8 cellular contexts compared by ENCODE assay signal in the genomic region with DNA sequence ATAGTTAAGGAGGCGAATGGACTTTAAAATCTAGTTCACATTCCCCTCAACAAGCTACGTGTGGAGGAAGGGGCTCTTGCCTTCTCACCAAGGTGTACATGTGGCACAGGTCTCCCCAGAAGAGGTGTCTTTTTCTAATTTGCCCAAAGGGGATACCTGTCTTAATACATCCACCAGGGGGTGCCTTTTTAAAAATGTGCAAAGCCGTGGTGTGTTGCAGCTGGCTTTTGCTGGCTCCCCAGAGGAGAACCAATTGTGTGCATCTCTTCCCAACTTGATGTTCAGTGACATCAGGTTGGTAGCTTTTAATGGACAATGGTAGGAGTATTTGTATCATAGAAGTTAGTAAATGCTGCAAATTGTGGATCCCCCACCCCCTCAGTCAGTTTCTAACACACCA. TPM values are rescaled to one million over a fixed set of nuclear protein-coding genes. Genes with fewer than 3 reads are reported as not detected.
DNase-seq lines count a peak whose midpoint lies in the region; ATAC-seq and TF ChIP-seq lines count a peak whose summit lies in the region.

No MANE protein-coding gene starts in this region.

- TF ChIP-seq CTCF in CD8-positive, alpha-beta T cell (IDR thresholded peaks at IDR 0.05): peak; percentile 64
- TF ChIP-seq CTCF in Loucy (conservative IDR thresholded peaks at IDR 0.05; ENCODE audit: low read length) (peak; percentile 57), uterus (IDR thresholded peaks at IDR 0.05) (peak in 3 of 4 experiments; percentile 17 to 28 (median 22))

- no peak overlapping the region for H3K4me3 Mint-ChIP-seq in CD8-positive, alpha-beta T cell
- peak overlapping the region; percentile 6 to 80 for H3K4me3 Mint-ChIP-seq in activated T-cell treated with anti-CD3 and anti-CD28 coated beads, Interleukin-2, amount 50 U/mL, for 72 hours
- no peak overlapping the region for H3K4me3 Mint-ChIP-seq in immature natural killer cell

- POLR2A ChIA-PET in CD8-positive, alpha-beta T cell (lab: Charles Lee): interaction anchor here (0.6 to 1.8 kb wide), 8 partner anchors 51 to 155 kb away, joined by 3 to 8 read pairs (median 4); no protein-coding TSS in a partner anchor

- H3K79me2 ChIP-seq in Loucy (ENCODE audit: insufficient read depth, low read length): no peaks in the 10 kb centered on the region

- no peak for TF ChIP-seq POLR2A in uterus (IDR thresholded peaks at IDR 0.05)

- H3K9me2 ChIP-seq in Loucy (replicated peaks; ENCODE audit: low read depth, low read length): no peaks in the 10 kb centered on the region

- CTCF ChIA-PET in CD8-positive, alpha-beta T cell (lab: Charles Lee): interaction anchor here (0.5 to 5.4 kb wide), 39 partner anchors 9 to 1010 kb away, joined by 3 to 54 read pairs (median 4); a partner anchor contains a TSS

- peaks cover 55% of the 10 kb centered on the region for H3K36me3 Mint-ChIP-seq in CD8-positive, alpha-beta T cell
- peaks cover 30 to 49% of the 10 kb centered on the region in 2 donors for H3K36me3 Mint-ChIP-seq in activated T-cell treated with anti-CD3 and anti-CD28 coated beads, Interleukin-2, amount 50 U/mL, for 72 hours (ENCODE audit: insufficient read depth in 2 of 2)
- H3K36me3 Mint-ChIP-seq in immature natural killer cell: peaks cover 21 to 50% (median 37%) of the 10 kb centered on the region in 3 donors

- H3K27me3 Mint-ChIP-seq in CD8-positive, alpha-beta T cell (ENCODE audit: low read depth): no peaks in the 10 kb centered on the region
- no peaks in the 10 kb centered on the region for H3K27me3 Mint-ChIP-seq in activated T-cell treated with anti-CD3 and anti-CD28 coated beads, Interleukin-2, amount 50 U/mL, for 72 hours (ENCODE audit: low read depth)
- peaks cover 0 to 1% (median 0%) of the 10 kb centered on the region in 3 donors for H3K27me3 Mint-ChIP-seq in immature natural killer cell (ENCODE audit: low read depth in 3 of 3)

- H2AFZ ChIP-seq in Loucy (ENCODE audit: low read length): no peak overlapping the region

- H3K27ac ChIP-seq in CD8-positive, alpha-beta T cell (ENCODE audit: low read depth, low read length): no peak overlapping the region
- no peak overlapping the region for H3K27ac ChIP-seq in uterus

- H3K27ac Mint-ChIP-seq in CD8-positive, alpha-beta T cell: peak overlapping the region; percentile 50
- H3K27ac Mint-ChIP-seq in activated T-cell treated with anti-CD3 and anti-CD28 coated beads, Interleukin-2, amount 50 U/mL, for 72 hours: peak overlapping the region; percentile 92
- peak overlapping the region in 3 of 6 donors; percentile 41 to 64 (median 57) for H3K27ac Mint-ChIP-seq in immature natural killer cell

- H3K9me3 ChIP-seq in CD8-positive, alpha-beta T cell (ENCODE audit: low read length): peaks cover 25% of the 10 kb centered on the region
- H3K9me3 ChIP-seq in Loucy (ENCODE audit: insufficient read depth, low read depth, low read length) (peaks cover 5% of the 10 kb centered on the region; the same call in 1 of the 2 replicates), uterus (peaks cover 0 to 14% of the 10 kb centered on the region in 2 donors)

- peaks cover 5% of the 10 kb centered on the region for H3K4me1 Mint-ChIP-seq in CD8-positive, alpha-beta T cell (ENCODE audit: low read depth)
- peaks cover 18% of the 10 kb centered on the region for H3K4me1 Mint-ChIP-seq in activated T-cell treated with anti-CD3 and anti-CD28 coated beads, Interleukin-2, amount 50 U/mL, for 72 hours (ENCODE audit: low read depth)
- H3K4me1 Mint-ChIP-seq in immature natural killer cell: peaks cover 0 to 5% of the 10 kb centered on the region in 2 donors

- no peaks in the 10 kb centered on the region for H4K20me1 ChIP-seq in Loucy (ENCODE audit: insufficient read depth, low read length, poor library complexity, severe bottlenecking)

- no peaks in the 10 kb centered on the region for H3K4me1 ChIP-seq in CD8-positive, alpha-beta T cell (ENCODE audit: insufficient read depth, low read length)
- H3K4me1 ChIP-seq in Loucy (ENCODE audit: insufficient read depth, low read length, poor library complexity, severe bottlenecking) (no peaks in the 10 kb centered on the region), uterus (no peaks in the 10 kb centered on the region)

- no peak overlapping the region for H3K4me2 ChIP-seq in Loucy (ENCODE audit: low read depth, low read length, poor library complexity, severe bottlenecking)

- H3K4me3 ChIP-seq in CD8-positive, alpha-beta T cell (ENCODE audit: low read depth, low read length): no peak overlapping the region
- H3K4me3 ChIP-seq in Loucy (ENCODE audit: low read length, poor library complexity, severe bottlenecking): no peak overlapping the region
- H3K4me3 ChIP-seq in uterus: no peak overlapping the region

- peaks cover 5% of the 10 kb centered on the region for H3K36me3 ChIP-seq in CD8-positive, alpha-beta T cell (ENCODE audit: insufficient read depth, low read length)
- H3K36me3 ChIP-seq in Loucy (ENCODE audit: insufficient read depth, low read length) (no peaks in the 10 kb centered on the region), uterus (no peaks in the 10 kb centered on the region)

- DNase-seq in CD8-positive, alpha-beta T cell: peak in 6 of 7 experiments; percentile 9 to 56 (median 42)
- peak; percentile 35 to 53 for DNase-seq in activated T-cell treated with anti-CD3 and anti-CD28 coated beads, Interleukin-2, amount 50 U/mL, for 72 hours
- DNase-seq in immature natural killer cell (peak; percentile 54 to 69 (median 56)), uterus (no peak), nucleus accumbens (lab: John Stamatoyannopoulos, UW) (no peak), NCI-H524 treated with DMSO at 0.1 percent for 48 hours (lab: John Stamatoyannopoulos, UW) (no peak)

- H3F3A ChIP-seq in Loucy (ENCODE audit: low read depth): no peaks in the 10 kb centered on the region

- H3K9ac ChIP-seq in Loucy (ENCODE audit: low read depth, low read length, poor library complexity, severe bottlenecking): no peak overlapping the region

- intact Hi-C loops in CD8-positive, alpha-beta T cell (cut with DNase I, micrococcal nuclease): loop anchor here (1.0 to 5.0 kb wide), 3 partner anchors 33 to 92 kb away; a partner anchor contains a TSS
- intact Hi-C loops in uterus (cut with DNase I; ENCODE audit: low total_unique reads): no loop called here

- H3K9me3 Mint-ChIP-seq in CD8-positive, alpha-beta T cell: peaks cover 27% of the 10 kb centered on the region
- peaks cover 11 to 21% of the 10 kb centered on the region in 2 donors for H3K9me3 Mint-ChIP-seq in activated T-cell treated with anti-CD3 and anti-CD28 coated beads, Interleukin-2, amount 50 U/mL, for 72 hours
- peaks cover 10 to 28% (median 21%) of the 10 kb centered on the region in 6 donors for H3K9me3 Mint-ChIP-seq in immature natural killer cell

- peak; percentile 97 for ATAC-seq in CD8-positive, alpha-beta T cell
- peak; percentile 64 for ATAC-seq in GM19452 (IDR thresholded peaks at IDR 0.05; ENCODE audit: unreplicated experiment)
- ATAC-seq in activated T-cell treated with anti-CD3 and anti-CD28 coated beads, Interleukin-2, amount 50 U/mL, for 72 hours (replicated peaks in 1 of 2): peak; percentile 70

- H3K27me3 ChIP-seq in CD8-positive, alpha-beta T cell (ENCODE audit: insufficient read depth, low read length): no peaks in the 10 kb centered on the region
- H3K27me3 ChIP-seq in Loucy (ENCODE audit: insufficient read depth, low read length, poor library complexity, severe bottlenecking) (no peaks in the 10 kb centered on the region), uterus (no peaks in the 10 kb centered on the region)

RNA-seq across cellular contexts. Expression of a gene that starts 33.8 kb away (rescaled TPM):
- 10 to 100 TPM; 10.2 to 11.8 TPM for total RNA-seq in CD8-positive, alpha-beta T cell
- 10 to 100 TPM; 27.7 to 32.7 TPM for total RNA-seq in activated T-cell treated with anti-CD3 and anti-CD28 coated beads, Interleukin-2, amount 50 U/mL, for 72 hours
- 10 to 100 TPM; 14.6 to 23.3 (median 21.4) TPM for polyA plus RNA-seq in immature natural killer cell
- 10 to 100 TPM; 18.7 to 33.4 (median 28.3) TPM for total RNA-seq in uterus

RNA-seq across cellular contexts. Expression of a gene that starts 50.5 kb away (rescaled TPM):
- total RNA-seq in CD8-positive, alpha-beta T cell: 1 to 10 TPM in 1 of 2 experiments, under 1 TPM in 1; 0.68 to 1.7 TPM
- total RNA-seq in activated T-cell treated with anti-CD3 and anti-CD28 coated beads, Interleukin-2, amount 50 U/mL, for 72 hours: 10 to 100 TPM; 34.2 to 50.4 TPM
- polyA plus RNA-seq in immature natural killer cell: under 1 TPM in 2 of 3 donors, not detected in 1; 0.37 to 0.65 TPM
- total RNA-seq in uterus: under 1 TPM in 1 of 4 donors, not detected in 3; 0.83 TPM

Comparison
In these comparisons a context has a peak if more than half of its experiments do, and no peak if none do; other contexts are left out.
1. DNase-seq: peak in CD8-positive, alpha-beta T cell (6 of 7), activated T-cell treated with anti-CD3 and anti-CD28 coated beads, Interleukin-2, amount 50 U/mL, for 72 hours (2 of 2) and immature natural killer cell (3 of 3); none in uterus (0 of 2), nucleus accumbens (0 of 56) and NCI-H524 treated with DMSO at 0.1 percent for 48 hours (single experiment).
2. H3K4me3 Mint-ChIP-seq: peak in activated T-cell treated with anti-CD3 and anti-CD28 coated beads, Interleukin-2, amount 50 U/mL, for 72 hours (2 of 2); none in CD8-positive, alpha-beta T cell (single experiment) and immature natural killer cell (0 of 5).
3. RNA of a gene that starts 50.5 kb away (total RNA-seq): 34.2 to 50.4 TPM in activated T-cell treated with anti-CD3 and anti-CD28 coated beads, Interleukin-2, amount 50 U/mL, for 72 hours; 0.68 to 1.7 TPM in CD8-positive, alpha-beta T cell and 0.83 TPM in uterus; every median in the first group is over 10 times any median in the second.
4. Peak in every context shown above with its lines, with median percentiles within 50 percentile points of each other: ATAC-seq and CTCF ChIP-seq.